In genomic region chr2:208571764-208572131, GRCh38 we compare ENCODE assay signal across 22 cellular contexts.
"Had no signal": no experiment of that assay in that cellular context is flagged by ENCODE, and none has a peak within 500 bp of the region (broad histone marks: within the 10 kb centered on the region; RNA-seq: fewer than 3 reads in every experiment).

No MANE protein-coding gene starts in this region.

- H3K4me2 ChIP-seq: PC-9 had no signal

- H3K9me3 Mint-ChIP-seq: activated CD4-positive, alpha-beta memory T cell treated with anti-CD3 and anti-CD28 coated beads, Interleukin-2, amount 10 ng/mL, durations not matched to agents 7 days and 5 days; activated CD4-positive, alpha-beta T cell treated with anti-CD3 and anti-CD28 coated beads, Interleukin-2, amount 10 ng/mL, durations not matched to agents 7 days and 5 days; activated T-helper 17 cell treated with anti-CD3 and anti-CD28 coated beads, Interleukin-2, amount 50 U/mL, for 72 hours; T-helper 1 cell treated with Interleukin-12 subunit alpha and Interleukin-12 subunit beta and Interleukin-4 antibody, amounts not matched to agents 30 μg/mL and 1 μg/mL, for 36 hours had no signal

- H3K4me1 ChIP-seq: adrenal gland had no signal

- H3K27me3 ChIP-seq: adrenal gland had no signal

- H2AFZ ChIP-seq: PC-9 had no signal

- H3K27ac ChIP-seq: adrenal gland, PC-9 had no signal

- H3K4me3 ChIP-seq: adrenal gland, PC-9 had no signal

- H3K27ac Mint-ChIP-seq: activated CD4-positive, alpha-beta memory T cell treated with anti-CD3 and anti-CD28 coated beads, Interleukin-2, amount 10 ng/mL, durations not matched to agents 7 days and 5 days; activated CD4-positive, alpha-beta T cell treated with anti-CD3 and anti-CD28 coated beads, Interleukin-2, amount 10 ng/mL, durations not matched to agents 7 days and 5 days; activated naive CD4-positive, alpha-beta T cell treated with anti-CD3 and anti-CD28 coated beads, Interleukin-2, amount 10 ng/mL, durations not matched to agents 7 days and 5 days; activated naive CD8-positive, alpha-beta T cell treated with anti-CD3 and anti-CD28 coated beads for 36 hours; activated T-helper 17 cell treated with anti-CD3 and anti-CD28 coated beads, Interleukin-2, amount 50 U/mL, for 72 hours; T-helper 1 cell treated with Interleukin-12 subunit alpha and Interleukin-12 subunit beta and Interleukin-4 antibody, amounts not matched to agents 30 μg/mL and 1 μg/mL, for 36 hours had no signal

- ATAC-seq: activated T-helper 17 cell treated with anti-CD3 and anti-CD28 coated beads, Interleukin-2, amount 50 U/mL, for 72 hours had no signal

- DNase-seq: activated CD4-positive, alpha-beta memory T cell treated with anti-CD3 and anti-CD28 coated beads, Interleukin-2, amount 10 ng/mL, durations not matched to agents 7 days and 5 days; activated CD4-positive, alpha-beta T cell treated with anti-CD3 and anti-CD28 coated beads, Interleukin-2, amount 10 ng/mL, durations not matched to agents 7 days and 5 days; activated gamma-delta T cell; activated naive CD4-positive, alpha-beta T cell treated with anti-CD3 and anti-CD28 coated beads, Interleukin-2, amount 10 ng/mL, durations not matched to agents 7 days and 5 days; activated naive CD8-positive, alpha-beta T cell treated with anti-CD3 and anti-CD28 coated beads for 36 hours; activated T-cell treated with anti-CD3 and anti-CD28 coated beads for 4 hours; activated T-cell treated with anti-CD3 and anti-CD28 coated beads, Interleukin-2, amount 50 U/mL, for 48 hours; adrenal gland; anterior cingulate cortex; central memory CD4-positive, alpha-beta T cell; Kasumi-1; KBM-7; NCI-H1048; NCI-H146; NCI-H187 treated with DMSO at 0.1 percent for 48 hours; NCI-H2081 treated with DMSO at 0.1 percent for 48 hours; NCI-H446; NCI-H524; PC-9; SHP77 treated with DMSO at 0.1 percent for 48 hours had no signal

- H3K36me3 ChIP-seq: adrenal gland had no signal

- H3K4me1 Mint-ChIP-seq: activated CD4-positive, alpha-beta memory T cell treated with anti-CD3 and anti-CD28 coated beads, Interleukin-2, amount 10 ng/mL, durations not matched to agents 7 days and 5 days; activated CD4-positive, alpha-beta T cell treated with anti-CD3 and anti-CD28 coated beads, Interleukin-2, amount 10 ng/mL, durations not matched to agents 7 days and 5 days; activated naive CD4-positive, alpha-beta T cell treated with anti-CD3 and anti-CD28 coated beads, Interleukin-2, amount 10 ng/mL, durations not matched to agents 7 days and 5 days; activated naive CD8-positive, alpha-beta T cell treated with anti-CD3 and anti-CD28 coated beads for 36 hours; activated T-helper 17 cell treated with anti-CD3 and anti-CD28 coated beads, Interleukin-2, amount 50 U/mL, for 72 hours had no signal

- H3K9me3 ChIP-seq: adrenal gland had no signal

- H3K4me3 Mint-ChIP-seq: activated CD4-positive, alpha-beta memory T cell treated with anti-CD3 and anti-CD28 coated beads, Interleukin-2, amount 10 ng/mL, durations not matched to agents 7 days and 5 days; activated CD4-positive, alpha-beta T cell treated with anti-CD3 and anti-CD28 coated beads, Interleukin-2, amount 10 ng/mL, durations not matched to agents 7 days and 5 days; activated naive CD4-positive, alpha-beta T cell treated with anti-CD3 and anti-CD28 coated beads, Interleukin-2, amount 10 ng/mL, durations not matched to agents 7 days and 5 days; activated naive CD8-positive, alpha-beta T cell treated with anti-CD3 and anti-CD28 coated beads for 36 hours; activated T-helper 17 cell treated with anti-CD3 and anti-CD28 coated beads, Interleukin-2, amount 50 U/mL, for 72 hours; T-helper 1 cell treated with Interleukin-12 subunit alpha and Interleukin-12 subunit beta and Interleukin-4 antibody, amounts not matched to agents 30 μg/mL and 1 μg/mL, for 36 hours had no signal

- H3K36me3 Mint-ChIP-seq: activated naive CD4-positive, alpha-beta T cell treated with anti-CD3 and anti-CD28 coated beads, Interleukin-2, amount 10 ng/mL, durations not matched to agents 7 days and 5 days; activated naive CD8-positive, alpha-beta T cell treated with anti-CD3 and anti-CD28 coated beads for 36 hours had no signal

- H3K27me3 Mint-ChIP-seq: activated CD4-positive, alpha-beta memory T cell treated with anti-CD3 and anti-CD28 coated beads, Interleukin-2, amount 10 ng/mL, durations not matched to agents 7 days and 5 days; activated CD4-positive, alpha-beta T cell treated with anti-CD3 and anti-CD28 coated beads, Interleukin-2, amount 10 ng/mL, durations not matched to agents 7 days and 5 days; activated naive CD4-positive, alpha-beta T cell treated with anti-CD3 and anti-CD28 coated beads, Interleukin-2, amount 10 ng/mL, durations not matched to agents 7 days and 5 days; activated naive CD8-positive, alpha-beta T cell treated with anti-CD3 and anti-CD28 coated beads for 36 hours; activated T-helper 17 cell treated with anti-CD3 and anti-CD28 coated beads, Interleukin-2, amount 50 U/mL, for 72 hours had no signal
